In the genomic region with DNA sequence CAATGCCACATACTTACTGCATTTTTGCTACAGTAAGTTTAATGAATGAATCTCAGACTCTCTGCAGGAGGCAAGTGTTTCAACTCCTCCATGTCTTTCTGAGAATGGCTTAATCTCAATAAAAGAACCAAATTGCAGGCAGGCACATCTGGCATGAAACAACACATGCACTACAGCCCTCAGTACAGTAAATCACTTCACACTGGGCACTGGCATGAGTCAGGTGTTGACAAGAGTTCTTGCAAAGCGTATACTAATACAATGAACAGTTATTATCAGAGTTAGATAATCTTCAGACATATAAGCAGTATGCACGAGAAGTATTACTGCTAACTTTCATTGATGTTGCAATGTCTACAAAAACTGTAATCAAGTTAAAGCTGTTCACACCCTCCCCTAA, we compare ENCODE assay signal across 28 cellular contexts.
"Had no signal": no experiment of that assay in that cellular context is flagged by ENCODE, and none has a peak within 500 bp of the region (broad histone marks: within the 10 kb centered on the region; RNA-seq: fewer than 3 reads in every experiment).

No MANE protein-coding gene starts in this region.

- H3K36me3 ChIP-seq: brain microvascular endothelial cell, esophagus muscularis mucosa, gastroesophageal sphincter, heart right ventricle, WERI-Rb-1 had no signal

- H3K4me2 ChIP-seq: hepatocyte had no signal

- H3K27me3 ChIP-seq: brain microvascular endothelial cell, esophagus muscularis mucosa, gastroesophageal sphincter, heart right ventricle, hepatocyte had no signal

- H3K4me3 ChIP-seq: esophagus muscularis mucosa, gastroesophageal sphincter, heart right ventricle, hepatocyte had no signal

- H3K9me3 ChIP-seq: esophagus muscularis mucosa, gastroesophageal sphincter, heart right ventricle had no signal

- H3K27ac ChIP-seq: brain microvascular endothelial cell, esophagus muscularis mucosa, gastroesophageal sphincter, heart right ventricle, hepatocyte, WERI-Rb-1 had no signal

- H2AFZ ChIP-seq: hepatocyte had no signal

- H3K4me1 ChIP-seq: esophagus muscularis mucosa, gastroesophageal sphincter, heart right ventricle had no signal

- DNase-seq: activated B cell treated with CpG ODN at 0.5 μM for 24 hours; activated CD4-positive, alpha-beta T cell treated with anti-CD3 and anti-CD28 coated beads for 48 hours; activated CD4-positive, alpha-beta T cell treated with anti-CD3 and anti-CD28 coated beads, Interleukin-2, amount 50 U/mL, for 1 hour; activated CD4-positive, alpha-beta T cell treated with anti-CD3 and anti-CD28 coated beads, Interleukin-2, amount 50 U/mL, for 48 hours; activated CD8-positive, alpha-beta memory T cell treated with anti-CD3 and anti-CD28 coated beads for 24 hours; activated CD8-positive, alpha-beta T cell treated with anti-CD3 and anti-CD28 coated beads for 36 hours; activated effector memory CD4-positive, alpha-beta T cell treated with Interleukin-2 at 50 U/mL for 16 hours; activated gamma-delta T cell treated with Interleukin-2 at 50 U/mL for 16 hours; activated naive CD4-positive, alpha-beta T cell treated with anti-CD3 and anti-CD28 coated beads, Interleukin-2, amount 50 U/mL, for 16 hours; activated naive CD4-positive, alpha-beta T cell treated with Interleukin-2 at 50 U/mL for 16 hours; activated T-cell treated with anti-CD3 and anti-CD28 coated beads, Interleukin-2, amount 50 U/mL, for 4 hours; amniotic stem cell; anterior cingulate cortex; brain microvascular endothelial cell; cortex of kidney; dermis blood vessel endothelial cell; effector CD4-positive, alpha-beta T cell; effector memory CD8-positive, alpha-beta T cell; erythroblast; foreskin melanocyte; heart right ventricle; T1000; WERI-Rb-1 had no signal

- H3K79me2 ChIP-seq: hepatocyte had no signal

- ATAC-seq: activated CD4-positive, CD25-positive, alpha-beta regulatory T cell treated with anti-CD3 and anti-CD28 coated beads, Interleukin-2, amount 50 U/mL, for 24 hours; activated CD8-positive, alpha-beta T cell treated with anti-CD3 and anti-CD28 coated beads for 36 hours; activated T-cell treated with anti-CD3 and anti-CD28 coated beads, Interleukin-2, amount 50 U/mL, for 4 hours; activated T-helper 17 cell treated with anti-CD3 and anti-CD28 coated beads, Interleukin-2, amount 50 U/mL, for 72 hours; effector memory CD8-positive, alpha-beta T cell; gastroesophageal sphincter; heart right ventricle had no signal
